ENCODE assay signal across 18 cellular contexts in the genomic region with DNA sequence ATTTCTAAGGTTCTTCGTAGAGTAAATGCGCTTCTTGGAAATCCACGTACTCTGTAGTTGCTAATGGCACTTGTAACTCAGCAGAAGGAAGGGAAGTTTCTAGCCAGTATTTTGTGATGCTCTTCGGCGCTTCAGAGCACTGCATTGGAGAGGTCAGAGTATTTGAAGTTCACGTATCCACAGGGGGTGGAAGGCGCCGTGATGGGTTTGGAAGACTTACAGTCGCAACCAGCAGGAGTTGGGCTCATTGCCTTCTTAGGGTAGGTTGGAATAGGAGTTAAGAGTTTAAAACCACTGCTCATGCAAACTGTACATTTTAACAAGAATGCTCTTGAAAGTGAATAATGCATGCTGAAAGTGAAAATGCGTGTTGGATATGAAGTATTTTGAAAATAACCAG. TPM values are rescaled to one million over a fixed set of nuclear protein-coding genes. Genes with fewer than 3 reads are reported as not detected.
DNase-seq lines count a peak whose midpoint lies in the region; ATAC-seq and TF ChIP-seq lines count a peak whose summit lies in the region.
"Had no signal": no experiment of that assay in that cellular context is flagged by ENCODE, and none has a peak within 500 bp of the region (broad histone marks: within the 10 kb centered on the region; RNA-seq: fewer than 3 reads in every experiment).

No MANE protein-coding gene starts in this region.

- no peaks in the 10 kb centered on the region for H3K4me1 ChIP-seq in smooth muscle cell (ENCODE audit: low read depth)

- 97% methylated on average over 10 of the region's 10 CpGs for WGBS in smooth muscle cell (ENCODE audit: low lambda C conversion rate)

- H3K4me2 ChIP-seq in smooth muscle cell = no peak overlapping the region

- CTCF ChIA-PET in activated CD8-positive, alpha-beta memory T cell treated with anti-CD3 and anti-CD28 coated beads, Interleukin-2, amount 10 ng/mL, durations not matched to agents 7 days and 5 days (lab: Charles Lee) = interaction anchor here (0.8 to 1.6 kb wide), 4 partner anchors 9 to 236 kb away, joined by 3 to 4 read pairs (median 4); no protein-coding TSS in a partner anchor

- intact Hi-C loops in natural killer cell (cut with micrococcal nuclease) = loop anchor here (5.0 to 10.0 kb wide), 2 partner anchors 36 to 388 kb away; no protein-coding TSS in a partner anchor

- peak overlapping the region; percentile 93 for H3K27ac Mint-ChIP-seq in activated CD8-positive, alpha-beta memory T cell treated with anti-CD3 and anti-CD28 coated beads, Interleukin-2, amount 10 ng/mL, durations not matched to agents 7 days and 5 days
- H3K27ac Mint-ChIP-seq in natural killer cell = peak overlapping the region; percentile 93 to 97

- H3K9me3 ChIP-seq in KOPT-K1 (ENCODE audit: insufficient read depth, low read length, poor library complexity, severe bottlenecking) (no peaks in the 10 kb centered on the region), smooth muscle cell (replicated peaks; ENCODE audit: low read depth) (no peaks in the 10 kb centered on the region)
- H3K9me3 ChIP-seq: esophagus squamous epithelium, ovary, tibial artery had no signal

- H2AFZ ChIP-seq in smooth muscle cell (ENCODE audit: low read depth) = no peak overlapping the region

- H3K36me3 ChIP-seq in KOPT-K1 (ENCODE audit: insufficient read depth, low read length) (peaks cover 67% of the 10 kb centered on the region), brain microvascular endothelial cell (replicated peaks) (peaks cover 12% of the 10 kb centered on the region), smooth muscle cell (ENCODE audit: low read depth) (no peaks in the 10 kb centered on the region)
- H3K36me3 ChIP-seq: ovary had no signal

- H3K79me2 ChIP-seq in smooth muscle cell (ENCODE audit: low read depth) = peaks cover 22% of the 10 kb centered on the region

- H3K4me1 Mint-ChIP-seq in activated CD8-positive, alpha-beta memory T cell treated with anti-CD3 and anti-CD28 coated beads, Interleukin-2, amount 10 ng/mL, durations not matched to agents 7 days and 5 days = peaks cover 59% of the 10 kb centered on the region
- H3K4me1 Mint-ChIP-seq in natural killer cell = peaks cover 53 to 65% of the 10 kb centered on the region in 2 donors

- no peak for DNase-seq in activated CD8-positive, alpha-beta memory T cell treated with anti-CD3 and anti-CD28 coated beads, Interleukin-2, amount 10 ng/mL, durations not matched to agents 7 days and 5 days
- DNase-seq in activated CD8-positive, alpha-beta memory T cell treated with anti-CD3 and anti-CD28 coated beads, Interleukin-2, amount 50 U/mL, for 4 hours = no peak
- no peak for DNase-seq in brain microvascular endothelial cell
- no peak for DNase-seq in natural killer cell
- DNase-seq in smooth muscle cell (lab: John Stamatoyannopoulos, UW; ENCODE audit: unreplicated experiment) = no peak
- no peak for DNase-seq in glomerular visceral epithelial cell (ENCODE audit: extremely low spot score)
- DNase-seq in LoVo (ENCODE audit: low spot score) = no peak
- DNase-seq: ACHN; activated CD4-positive, CD25-positive, alpha-beta regulatory T cell; cortex of kidney; esophagus squamous epithelium; NCI-H1092; NCI-H226; ovary; tibial artery had no signal

- H3K27ac ChIP-seq in KOPT-K1 (ENCODE audit: low read depth, low read length, poor library complexity, severe bottlenecking) = peak overlapping the region; percentile 86
- peak overlapping the region; percentile 93 for H3K27ac ChIP-seq in brain microvascular endothelial cell
- no peak overlapping the region for H3K27ac ChIP-seq in smooth muscle cell (ENCODE audit: low read depth)
- H3K27ac ChIP-seq: ovary, tibial artery had no signal

- H3K9ac ChIP-seq in smooth muscle cell (ENCODE audit: low read depth) = no peak overlapping the region

- H3K4me3 ChIP-seq in brain microvascular endothelial cell (ENCODE audit: low read depth, low read length) (no peak overlapping the region), smooth muscle cell (no peak overlapping the region)
- H3K4me3 ChIP-seq: esophagus squamous epithelium, ovary, SK-N-MC, tibial artery had no signal

- no peaks in the 10 kb centered on the region for H3K27me3 Mint-ChIP-seq in activated CD8-positive, alpha-beta memory T cell treated with anti-CD3 and anti-CD28 coated beads, Interleukin-2, amount 10 ng/mL, durations not matched to agents 7 days and 5 days
- H3K27me3 Mint-ChIP-seq in natural killer cell (ENCODE audit: low read depth in 2 of 2) = no peaks in the 10 kb centered on the region

- peaks cover 56% of the 10 kb centered on the region for H3K36me3 Mint-ChIP-seq in activated CD8-positive, alpha-beta memory T cell treated with anti-CD3 and anti-CD28 coated beads, Interleukin-2, amount 10 ng/mL, durations not matched to agents 7 days and 5 days
- H3K36me3 Mint-ChIP-seq in natural killer cell = no peaks in the 10 kb centered on the region

- peaks cover 5% of the 10 kb centered on the region for H3F3A ChIP-seq in smooth muscle cell (ENCODE audit: low read depth)

- H3K4me3 Mint-ChIP-seq in activated CD8-positive, alpha-beta memory T cell treated with anti-CD3 and anti-CD28 coated beads, Interleukin-2, amount 10 ng/mL, durations not matched to agents 7 days and 5 days = peak overlapping the region; percentile 54
- H3K4me3 Mint-ChIP-seq in natural killer cell = peak overlapping the region; percentile 88

- peaks cover 89% of the 10 kb centered on the region for H4K20me1 ChIP-seq in smooth muscle cell (ENCODE audit: low read depth)

- in situ Hi-C loops in brain microvascular endothelial cell (cut with HindIII; ENCODE audit: low pct_ligation_motif_present, low sequenced_read_pairs) = no loop called here

- TF ChIP-seq CTCF in brain microvascular endothelial cell (IDR thresholded peaks at IDR 0.05; ENCODE audit: low read depth, low read length, missing control alignments) = no peak
- no peak for TF ChIP-seq CTCF in natural killer cell (IDR thresholded peaks at IDR 0.05)
- TF ChIP-seq CTCF in smooth muscle cell (IDR thresholded peaks at IDR 0.05; ENCODE audit: borderline replicate concordance, insufficient read depth, poor library complexity, severe bottlenecking) = no peak

- H3K27me3 ChIP-seq in brain microvascular endothelial cell (replicated peaks) (no peaks in the 10 kb centered on the region), smooth muscle cell (ENCODE audit: low read depth) (no peaks in the 10 kb centered on the region)
- H3K27me3 ChIP-seq: esophagus squamous epithelium, ovary, tibial artery had no signal

- ATAC-seq in activated CD8-positive, alpha-beta memory T cell treated with anti-CD3 and anti-CD28 coated beads, Interleukin-2, amount 10 ng/mL, durations not matched to agents 7 days and 5 days = no peak
- no peak for ATAC-seq in natural killer cell

- no peaks in the 10 kb centered on the region for H3K9me3 Mint-ChIP-seq in activated CD8-positive, alpha-beta memory T cell treated with anti-CD3 and anti-CD28 coated beads, Interleukin-2, amount 10 ng/mL, durations not matched to agents 7 days and 5 days (ENCODE audit: low read depth)
- H3K9me3 Mint-ChIP-seq in natural killer cell = no peaks in the 10 kb centered on the region

RNA-seq across cellular contexts. Expression of a gene that starts 49.1 kb away (rescaled TPM):
- not detected for total RNA-seq in activated CD8-positive, alpha-beta memory T cell treated with anti-CD3 and anti-CD28 coated beads, Interleukin-2, amount 10 ng/mL, durations not matched to agents 7 days and 5 days
- total RNA-seq in natural killer cell (not detected), smooth muscle cell (0.27 TPM in 1 of 2 replicates, not detected in the other)
- polyA plus RNA-seq in smooth muscle cell = 0.20 TPM in 1 of 2 replicates, not detected in the other
- total RNA-seq: esophagus squamous epithelium, HT1080 had no signal
- polyA plus RNA-seq: ovary had no signal
